Comparison of ENCODE assay signal across 13 cellular contexts in the genomic region with DNA sequence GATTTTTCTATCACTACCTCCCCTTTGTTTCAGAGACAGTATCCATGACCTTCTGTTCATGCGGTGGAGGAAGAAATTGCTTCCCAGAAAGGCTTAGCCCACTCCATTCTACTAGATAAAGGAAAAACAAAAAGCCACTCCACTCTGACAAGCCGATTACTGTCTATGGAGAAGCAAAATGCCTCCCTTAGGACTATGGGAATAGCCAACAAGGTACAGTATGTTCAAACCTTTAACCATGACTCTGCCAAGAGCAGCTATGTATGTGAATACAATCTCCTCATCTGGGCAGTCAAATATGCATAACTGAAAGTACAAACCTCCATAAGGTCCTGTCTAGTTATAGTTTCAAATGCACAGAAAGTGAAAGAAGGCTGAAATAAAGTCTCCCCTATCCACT. TPM values are rescaled to one million over a fixed set of nuclear protein-coding genes. Genes with fewer than 3 reads are reported as not detected.
DNase-seq lines count a peak whose midpoint lies in the region; ATAC-seq and TF ChIP-seq lines count a peak whose summit lies in the region.
"Had no signal": no experiment of that assay in that cellular context is flagged by ENCODE, and none has a peak within 500 bp of the region (broad histone marks: within the 10 kb centered on the region; RNA-seq: fewer than 3 reads in every experiment).

No MANE protein-coding gene starts in this region.

- peaks cover 6% of the 10 kb centered on the region for H3F3A ChIP-seq in neural progenitor cell (ENCODE audit: low read depth)

- no peak overlapping the region for H2BK15ac ChIP-seq in mesenchymal stem cell (ENCODE audit: low read depth, poor library complexity, severe bottlenecking)

- no peak overlapping the region for H4K8ac ChIP-seq in mesenchymal stem cell (ENCODE audit: low read length)

- no peak overlapping the region for H3K4ac ChIP-seq in mesenchymal stem cell (ENCODE audit: low read depth in 1 of 2, low read length in 2 of 2)

- H2AK5ac ChIP-seq in mesenchymal stem cell (ENCODE audit: low read length, severe bottlenecking): no peak overlapping the region

- H3K23ac ChIP-seq in mesenchymal stem cell (ENCODE audit: low read length in 2 of 2): no peak overlapping the region

- no peaks in the 10 kb centered on the region for H3K9me3 ChIP-seq in mesenchymal stem cell (ENCODE audit: control insufficient read depth, low read length)
- no peaks in the 10 kb centered on the region for H3K9me3 ChIP-seq in CD4-positive, alpha-beta memory T cell (ENCODE audit: control insufficient read depth in 1 of 2, low read length in 2 of 2)
- H3K9me3 ChIP-seq in neural progenitor cell (ENCODE audit: low read depth): no peaks in the 10 kb centered on the region

- H3K79me1 ChIP-seq in mesenchymal stem cell (replicated peaks; ENCODE audit: low read length, poor library complexity, severe bottlenecking): peaks cover 12% of the 10 kb centered on the region

- no peak overlapping the region for H3K4me2 ChIP-seq in mesenchymal stem cell (ENCODE audit: low read length, poor library complexity, severe bottlenecking)
- H3K4me2 ChIP-seq in neural progenitor cell: no peak overlapping the region

- peaks cover 13 to 26% (median 23%) of the 10 kb centered on the region in 4 donors for H3K4me1 Mint-ChIP-seq in CD4-positive, alpha-beta memory T cell
- H3K4me1 Mint-ChIP-seq in neural progenitor cell: peaks cover 11% of the 10 kb centered on the region

- intact Hi-C loops in dorsolateral prefrontal cortex (cut with DNase I): loop anchor here in 1 of 2 donors (5.0 kb wide), 1 partner anchor 33 kb away; no protein-coding TSS in a partner anchor
- intact Hi-C loops in CD4-positive, alpha-beta memory T cell (cut with micrococcal nuclease): no loop called here

- DNase-seq in dorsolateral prefrontal cortex: no peak
- DNase-seq in GM03348 (ENCODE audit: low spot score): no peak
- DNase-seq in mesenchymal stem cell: no peak
- no peak for DNase-seq in CD4-positive, alpha-beta memory T cell
- no peak for DNase-seq in neural progenitor cell (ENCODE audit: low spot score)
- DNase-seq: activated CD4-positive, alpha-beta T cell treated with anti-CD3 and anti-CD28 coated beads, Interleukin-2, amount 50 U/mL, for 4 hours; activated naive CD8-positive, alpha-beta T cell treated with anti-CD3 and anti-CD28 coated beads for 36 hours; effector CD4-positive, alpha-beta T cell; NCI-H510A had no signal

- H2BK5ac ChIP-seq in mesenchymal stem cell (ENCODE audit: low read depth, low read length, poor library complexity, severe bottlenecking): no peak overlapping the region

- H3K18ac ChIP-seq in mesenchymal stem cell (ENCODE audit: low read depth in 1 of 2, low read length in 2 of 2): no peak overlapping the region

- H3K4me1 ChIP-seq in mesenchymal stem cell (ENCODE audit: control insufficient read depth, insufficient read depth, low read depth, low read length) (no peaks in the 10 kb centered on the region), neural progenitor cell (peaks cover 10% of the 10 kb centered on the region)
- no peaks in the 10 kb centered on the region for H3K4me1 ChIP-seq in CD4-positive, alpha-beta memory T cell (ENCODE audit: insufficient read depth, low read length)

- H4K20me1 ChIP-seq in neural progenitor cell (ENCODE audit: low read depth): peaks cover 7% of the 10 kb centered on the region

- CTCF ChIA-PET in CD4-positive, alpha-beta memory T cell (lab: Charles Lee; ENCODE audit: partially characterized antibody): no interaction called here

- H3K36me3 Mint-ChIP-seq in CD4-positive, alpha-beta memory T cell: peaks cover 4 to 13% of the 10 kb centered on the region in 2 donors
- H3K36me3 Mint-ChIP-seq in neural progenitor cell: peaks cover 6% of the 10 kb centered on the region

- H3K27ac ChIP-seq in dorsolateral prefrontal cortex: peak overlapping the region in 49 of 59 donors; percentile 1 to 75 (median 48)
- H3K27ac ChIP-seq in mesenchymal stem cell (ENCODE audit: low read length, poor library complexity, severe bottlenecking): no peak overlapping the region
- no peak overlapping the region for H3K27ac ChIP-seq in CD4-positive, alpha-beta memory T cell (ENCODE audit: low read depth, low read length)
- H3K27ac ChIP-seq in neural progenitor cell: no peak overlapping the region

- peaks cover 8% of the 10 kb centered on the region for H3K79me2 ChIP-seq in neural progenitor cell (ENCODE audit: low read depth)

- H3K27ac Mint-ChIP-seq in CD4-positive, alpha-beta memory T cell: peak overlapping the region in 3 of 7 donors; percentile 47 to 78 (median 61)
- H3K27ac Mint-ChIP-seq in neural progenitor cell: no peak overlapping the region
- H3K27ac Mint-ChIP-seq: activated naive CD8-positive, alpha-beta T cell treated with anti-CD3 and anti-CD28 coated beads for 36 hours; memory B cell had no signal

- 81% methylated on average over 2 of the region's 2 CpGs for WGBS in mesenchymal stem cell

- H3K36me3 ChIP-seq in mesenchymal stem cell (ENCODE audit: control insufficient read depth in 1 of 2, insufficient read depth in 2 of 2, low read depth in 1 of 2, low read length in 2 of 2): peaks cover 0 to 9% of the 10 kb centered on the region in 2 experiments
- H3K36me3 ChIP-seq in CD4-positive, alpha-beta memory T cell (ENCODE audit: insufficient read depth, low read length): no peaks in the 10 kb centered on the region
- no peaks in the 10 kb centered on the region for H3K36me3 ChIP-seq in neural progenitor cell

- H3K9ac ChIP-seq in mesenchymal stem cell (ENCODE audit: low read length): no peak overlapping the region
- H3K9ac ChIP-seq in neural progenitor cell: no peak overlapping the region

- no peak overlapping the region for H3K4me3 ChIP-seq in dorsolateral prefrontal cortex
- H3K4me3 ChIP-seq in mesenchymal stem cell (ENCODE audit: insufficient read depth in 1 of 2, low read depth in 1 of 2, low read length in 2 of 2): no peak overlapping the region
- H3K4me3 ChIP-seq in CD4-positive, alpha-beta memory T cell (ENCODE audit: low read length in 2 of 2): no peak overlapping the region
- no peak overlapping the region for H3K4me3 ChIP-seq in neural progenitor cell

- H3K27me3 ChIP-seq in dorsolateral prefrontal cortex (no peaks in the 10 kb centered on the region), mesenchymal stem cell (ENCODE audit: control insufficient read depth in 1 of 2, insufficient read depth in 1 of 2, low read length in 2 of 2) (no peaks in the 10 kb centered on the region), neural progenitor cell (no peaks in the 10 kb centered on the region)
- H3K27me3 ChIP-seq in CD4-positive, alpha-beta memory T cell (ENCODE audit: insufficient read depth, low read length): no peaks in the 10 kb centered on the region

- H4K91ac ChIP-seq in mesenchymal stem cell (ENCODE audit: low read length): no peak overlapping the region

- H3K27me3 Mint-ChIP-seq in CD4-positive, alpha-beta memory T cell: no peaks in the 10 kb centered on the region
- no peaks in the 10 kb centered on the region for H3K27me3 Mint-ChIP-seq in neural progenitor cell (ENCODE audit: insufficient read depth, low read depth)
- H3K27me3 Mint-ChIP-seq: activated naive CD8-positive, alpha-beta T cell treated with anti-CD3 and anti-CD28 coated beads for 36 hours; memory B cell had no signal

- H3K9me3 Mint-ChIP-seq in CD4-positive, alpha-beta memory T cell: no peaks in the 10 kb centered on the region
- peaks cover 4% of the 10 kb centered on the region for H3K9me3 Mint-ChIP-seq in neural progenitor cell
- H3K9me3 Mint-ChIP-seq: activated naive CD8-positive, alpha-beta T cell treated with anti-CD3 and anti-CD28 coated beads for 36 hours; memory B cell had no signal

- no peak overlapping the region for H2BK120ac ChIP-seq in mesenchymal stem cell (ENCODE audit: low read depth, low read length)

- H3K14ac ChIP-seq in mesenchymal stem cell (ENCODE audit: low read length in 2 of 2): no peak overlapping the region

- H3K4me3 Mint-ChIP-seq in CD4-positive, alpha-beta memory T cell: no peak overlapping the region
- H3K4me3 Mint-ChIP-seq in neural progenitor cell: no peak overlapping the region
- H3K4me3 Mint-ChIP-seq: activated naive CD8-positive, alpha-beta T cell treated with anti-CD3 and anti-CD28 coated beads for 36 hours; memory B cell had no signal

- no peak overlapping the region for H2BK12ac ChIP-seq in mesenchymal stem cell (ENCODE audit: low read length in 2 of 2)

- POLR2A ChIA-PET in CD4-positive, alpha-beta memory T cell (lab: Charles Lee; ENCODE audit: partially characterized antibody): no interaction called here

- TF ChIP-seq CTCF in dorsolateral prefrontal cortex (IDR thresholded peaks at IDR 0.05 in 54 of 56, conservative IDR thresholded peaks at IDR 0.05 in 2 of 56; ENCODE audit: low read depth in 1 of 56, partially characterized antibody in 56 of 56) (no peak), neural progenitor cell (IDR thresholded peaks at IDR 0.05) (no peak)

- peak; percentile 78 for ATAC-seq in GM18498 (IDR thresholded peaks at IDR 0.05; ENCODE audit: unreplicated experiment)
- peak; percentile 88 for ATAC-seq in GM21447 (IDR thresholded peaks at IDR 0.05; ENCODE audit: unreplicated experiment)
- ATAC-seq in HG03354 (IDR thresholded peaks at IDR 0.05; ENCODE audit: poor library complexity, severe bottlenecking, unreplicated experiment): peak; percentile 82

- H2AFZ ChIP-seq in mesenchymal stem cell (ENCODE audit: low read depth, low read length) (no peak overlapping the region), neural progenitor cell (replicated peaks) (no peak overlapping the region)

RNA-seq across cellular contexts. Expression of gene ATF7, which starts 40.5 kb away (rescaled TPM):
- total RNA-seq in dorsolateral prefrontal cortex: 10 to 100 TPM; 24.9 to 81.0 (median 39.7) TPM
- polyA plus RNA-seq in mesenchymal stem cell (2013, experiment 1 of 2): 24.9 TPM
- 24.6 TPM for polyA plus RNA-seq in mesenchymal stem cell (2013, experiment 2 of 2)
- total RNA-seq in CD4-positive, alpha-beta memory T cell: 10 to 100 TPM; 26.8 to 35.8 TPM
- 10 to 100 TPM; 16.3 to 16.4 TPM for polyA plus RNA-seq in CD4-positive, alpha-beta memory T cell
- total RNA-seq in neural progenitor cell (ENCODE audit: low replicate concordance): 12.7 and 15.9 TPM in 2 replicates

Comparison
In these comparisons a context has a peak if more than half of its experiments do, and no peak if none do; other contexts are left out.
1. H3K27ac ChIP-seq: peak in dorsolateral prefrontal cortex (49 of 59); none in mesenchymal stem cell (single experiment), CD4-positive, alpha-beta memory T cell (single experiment) and neural progenitor cell (single experiment).
2. Peak in every context shown above with its lines, with median percentiles within 50 percentile points of each other: ATAC-seq.